15 cellular contexts compared by ENCODE assay signal in the genomic region with DNA sequence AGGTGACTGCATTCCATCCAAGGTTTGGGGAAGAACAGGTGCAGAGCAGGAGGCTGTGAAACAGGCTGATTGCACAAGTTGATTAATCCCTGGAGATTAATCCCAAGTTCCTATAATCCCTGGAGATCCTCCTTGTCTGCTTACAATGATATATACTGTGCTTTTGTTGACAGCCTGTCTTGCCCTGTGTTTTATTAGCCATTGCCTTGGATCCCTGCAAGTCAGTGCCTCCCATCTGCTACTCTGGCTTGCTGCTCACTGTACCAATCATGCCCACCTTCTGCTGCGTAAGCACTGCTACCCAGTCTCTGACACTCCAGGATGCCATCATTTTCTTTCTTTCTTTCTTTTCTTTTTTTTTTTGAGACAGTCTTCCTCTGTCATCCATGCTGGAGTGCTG. TPM values are rescaled to one million over a fixed set of nuclear protein-coding genes. Genes with fewer than 3 reads are reported as not detected.
DNase-seq lines count a peak whose midpoint lies in the region; ATAC-seq, FAIRE-seq and TF ChIP-seq lines count a peak whose summit lies in the region.
"Had no signal": no experiment of that assay in that cellular context is flagged by ENCODE, and none has a peak within 500 bp of the region (broad histone marks: within the 10 kb centered on the region; RNA-seq: fewer than 3 reads in every experiment).

No MANE protein-coding gene starts in this region.

- peaks cover 28% of the 10 kb centered on the region for H3K27me3 Mint-ChIP-seq in osteocyte (ENCODE audit: unreplicated experiment)

- H3K9me1 ChIP-seq in IMR-90 (ENCODE audit: insufficient read depth, low read length): no peaks in the 10 kb centered on the region

- peaks cover 17% of the 10 kb centered on the region for H3K27me3 ChIP-seq in IMR-90 (ENCODE audit: control insufficient read depth, insufficient read depth, low read length)
- H3K27me3 ChIP-seq in effector memory CD4-positive, alpha-beta T cell (replicated peaks; ENCODE audit: control insufficient read depth, insufficient read depth, low read length, poor library complexity, severe bottlenecking): no peaks in the 10 kb centered on the region

- no peak overlapping the region for H3K4ac ChIP-seq in IMR-90 (ENCODE audit: low read depth, low read length)

- no peak overlapping the region for H2BK120ac ChIP-seq in IMR-90 (ENCODE audit: low read depth, low read length)

- TF ChIP-seq CTCF in IMR-90 (conservative IDR thresholded peaks at IDR 0.05; ENCODE audit: low read depth, low read length) (no peak), osteocyte (IDR thresholded peaks at IDR 0.05) (no peak)

- TF ChIP-seq RAD21 in IMR-90 (IDR thresholded peaks at IDR 0.05; ENCODE audit: low read length): no peak

- no TSS peak for BruUV-seq in IMR-90 (replicated peaks; lab: Mats Ljungman, UMichigan)

- H4K20me1 ChIP-seq in IMR-90 (ENCODE audit: insufficient read depth, low read length): no peaks in the 10 kb centered on the region

- no peak overlapping the region for H3K14ac ChIP-seq in IMR-90 (replicated peaks; ENCODE audit: low read depth, low read length)

- H3K4me2 ChIP-seq in IMR-90 (ENCODE audit: low read depth, low read length): no peak overlapping the region
- H3K4me2 ChIP-seq: A549 had no signal

- H4K5ac ChIP-seq in IMR-90 (ENCODE audit: low read depth, low read length): no peak overlapping the region

- no peak overlapping the region for H2BK15ac ChIP-seq in IMR-90 (ENCODE audit: low read depth, low read length)

- H3K23ac ChIP-seq in IMR-90 (ENCODE audit: low read depth, low read length): no peak overlapping the region

- peaks cover 2% of the 10 kb centered on the region; the same call in 1 of the 2 replicates for H3K4me1 ChIP-seq in IMR-90 (ENCODE audit: control insufficient read depth, insufficient read depth, low read length)
- H3K4me1 ChIP-seq in effector memory CD4-positive, alpha-beta T cell (ENCODE audit: control insufficient read depth, insufficient read depth, low read length, poor library complexity, severe bottlenecking): no peaks in the 10 kb centered on the region
- H3K4me1 ChIP-seq: A549 had no signal

- CTCF ChIA-PET in IMR-90 (lab: Yijun Ruan, JAX): interaction anchor here (1.4 kb wide), 1 partner anchor 10 kb away, joined by 4 read pairs; no protein-coding TSS in a partner anchor

- H3K36me3 Mint-ChIP-seq in osteocyte (ENCODE audit: unreplicated experiment): no peaks in the 10 kb centered on the region
- H3K36me3 Mint-ChIP-seq: CD14-positive monocyte; CD8-positive, alpha-beta T cell had no signal

- H3K9me3 Mint-ChIP-seq in osteocyte (ENCODE audit: unreplicated experiment): no peaks in the 10 kb centered on the region
- H3K9me3 Mint-ChIP-seq: CD8-positive, alpha-beta T cell; H9 had no signal

- no peak overlapping the region for H2AK5ac ChIP-seq in IMR-90 (ENCODE audit: low read depth, low read length)

- no CpG with 5 or more reads among the region's 1 CpG for WGBS in IMR-90 (ENCODE audit: extremely low coverage in 2 of 2, insufficient read length in 1 of 2), 2 experiments

- H3K9me3 ChIP-seq in IMR-90 (ENCODE audit: control insufficient read depth, insufficient read depth, low read length): no peaks in the 10 kb centered on the region
- no peaks in the 10 kb centered on the region for H3K9me3 ChIP-seq in effector memory CD4-positive, alpha-beta T cell (ENCODE audit: control insufficient read depth, low read length)
- H3K9me3 ChIP-seq: A549 had no signal

- ATAC-seq in IMR-90 (ENCODE audit: low read depth): no peak
- ATAC-seq: CD8-positive, alpha-beta T cell; GM12878 had no signal

- peak; percentile 32 for FAIRE-seq in urothelium cell line (lab: Jason Lieb, UNC)
- FAIRE-seq: A549, GM12878, GM19239 had no signal

- H2BK20ac ChIP-seq in IMR-90 (ENCODE audit: low read depth, low read length): no peak overlapping the region

- H3K79me1 ChIP-seq in IMR-90 (ENCODE audit: low read depth in 1 of 2, low read length in 2 of 2): no peaks in the 10 kb centered on the region

- dilution Hi-C loops in IMR-90 (cut with HindIII; ENCODE audit: low sequenced_read_pairs, unreplicated experiment): no loop called here

- no peak overlapping the region for H3K27ac ChIP-seq in IMR-90 (ENCODE audit: insufficient read depth, low read length)
- no peak overlapping the region for H3K27ac ChIP-seq in effector memory CD4-positive, alpha-beta T cell (ENCODE audit: insufficient read depth, low read length, poor library complexity, severe bottlenecking)
- H3K27ac ChIP-seq: A549 had no signal

- H3K4me3 Mint-ChIP-seq in osteocyte (ENCODE audit: unreplicated experiment): no peak overlapping the region
- H3K4me3 Mint-ChIP-seq: CD14-positive monocyte; CD8-positive, alpha-beta T cell; H9 had no signal

- H2BK5ac ChIP-seq in IMR-90 (ENCODE audit: low read depth, low read length, poor library complexity, severe bottlenecking): no peak overlapping the region

- no peaks in the 10 kb centered on the region for H3K4me1 Mint-ChIP-seq in osteocyte (ENCODE audit: unreplicated experiment)
- H3K4me1 Mint-ChIP-seq: CD14-positive monocyte, H9 had no signal

- POLR2A ChIA-PET in IMR-90 (lab: Charles Lee; ENCODE audit: unreplicated experiment): no interaction called here

- H3K9ac ChIP-seq in IMR-90 (ENCODE audit: low read depth, low read length): no peak overlapping the region

- no peak overlapping the region for H2AK9ac ChIP-seq in IMR-90 (replicated peaks; ENCODE audit: low read depth, low read length, poor library complexity)

- no peak overlapping the region for H3K18ac ChIP-seq in IMR-90 (ENCODE audit: low read depth, low read length)

- H3K36me3 ChIP-seq in IMR-90 (ENCODE audit: control insufficient read depth, insufficient read depth, low read length): no peaks in the 10 kb centered on the region
- H3K36me3 ChIP-seq in effector memory CD4-positive, alpha-beta T cell (ENCODE audit: control insufficient read depth, insufficient read depth, low read length): no peaks in the 10 kb centered on the region

- H3K27ac Mint-ChIP-seq in osteocyte (ENCODE audit: unreplicated experiment): no peak overlapping the region
- H3K27ac Mint-ChIP-seq: CD14-positive monocyte; CD8-positive, alpha-beta T cell; H9 had no signal

- intact Hi-C loops in IMR-90 (cut with micrococcal nuclease): no loop called here

- H3K4me3 ChIP-seq in IMR-90 (ENCODE audit: insufficient read depth, low read depth, low read length): no peak overlapping the region
- H3K4me3 ChIP-seq in effector memory CD4-positive, alpha-beta T cell (ENCODE audit: insufficient read depth, low read depth, low read length, poor library complexity, severe bottlenecking): no peak overlapping the region
- H3K4me3 ChIP-seq: A549, GM12878 had no signal

- TF ChIP-seq POLR2A in IMR-90 (IDR thresholded peaks at IDR 0.05; ENCODE audit: low read depth, low read length): no peak

- DNase-seq in D341Med (ENCODE audit: low spot score): peak; percentile 64
- DNase-seq in IMR-90: no peak
- peak; percentile 97 for DNase-seq in NCI-H82 treated with DMSO at 0.1 percent for 48 hours (lab: John Stamatoyannopoulos, UW; ENCODE audit: unreplicated experiment)
- no peak for DNase-seq in urothelium cell line (ENCODE audit: low spot score)
- DNase-seq in effector memory CD4-positive, alpha-beta T cell: no peak
- no peak for DNase-seq in osteocyte (ENCODE audit: extremely low spot score, unreplicated experiment)
- DNase-seq: CD8-positive, alpha-beta T cell; COR-L47; DMS79; GOT3; H9 had no signal

- in situ Hi-C loops in IMR-90 (cut with MboI; ENCODE audit: low sequenced_read_pairs): no loop called here

- H4K91ac ChIP-seq in IMR-90 (ENCODE audit: insufficient read depth, low read depth, low read length): no peak overlapping the region

- H3K56ac ChIP-seq in IMR-90 (ENCODE audit: extremely low read depth, insufficient read depth, low read length): no peak overlapping the region

- peak overlapping the region; percentile 39 for H2AFZ ChIP-seq in IMR-90 (replicated peaks; ENCODE audit: low read length, poor library complexity)

- H4K8ac ChIP-seq in IMR-90 (ENCODE audit: low read depth in 2 of 2, low read length in 2 of 2): no peak overlapping the region

TF ChIP-seq in IMR-90, 13 proteins besides CTCF, POLR2A, EP300 and RAD21:
- TF ChIP-seq FOS (IDR thresholded peaks at IDR 0.05; ENCODE audit: low read depth, low read length) (no peak), MXI1 (IDR thresholded peaks at IDR 0.05; ENCODE audit: borderline replicate concordance, low read depth, low read length) (no peak), USF2 (IDR thresholded peaks at IDR 0.05; ENCODE audit: low read depth, low read length) (no peak), SMC3 (IDR thresholded peaks at IDR 0.05; ENCODE audit: low read depth, low read length) (no peak), MAZ (IDR thresholded peaks at IDR 0.05; ENCODE audit: borderline replicate concordance, low read depth, low read length) (no peak), CEBPB (IDR thresholded peaks at IDR 0.05; ENCODE audit: low read depth, low read length) (no peak), CHD1 (IDR thresholded peaks at IDR 0.05; ENCODE audit: low read depth, low read length) (no peak)

RNA-seq across cellular contexts. Expression of gene USP42, which starts 8.2 kb away (rescaled TPM):
- 1.8 and 2.2 TPM in 2 replicates for total RNA-seq in IMR-90 (2012; rRNA removed)
- polyA plus RNA-seq in IMR-90 (2012; rRNA removed): 4.0 TPM in 2 replicates
- 3.2 and 3.8 TPM in 2 replicates for polyA plus RNA-seq in IMR-90 (2012; cell fraction: cytosol; rRNA removed)
- 10.8 and 11.7 TPM in 2 replicates for polyA plus RNA-seq in IMR-90 (2012; cell fraction: nucleus; rRNA removed; ENCODE audit: low replicate concordance)
- 14.2 and 14.6 TPM in 2 replicates for total RNA-seq in osteocyte

RNA-seq across cellular contexts. Expression of gene EIF2AK1, which starts 37.6 kb away (rescaled TPM):
- total RNA-seq in IMR-90 (2012; rRNA removed) (35.1 and 53.9 TPM in 2 replicates), osteocyte (83.1 and 89.7 TPM in 2 replicates)
- 57.9 and 60.8 TPM in 2 replicates for polyA plus RNA-seq in IMR-90 (2012; rRNA removed)
- polyA plus RNA-seq in IMR-90 (2012; cell fraction: cytosol; rRNA removed): 52.5 and 81.4 TPM in 2 replicates
- 132 and 185 TPM in 2 replicates for polyA plus RNA-seq in IMR-90 (2012; cell fraction: nucleus; rRNA removed; ENCODE audit: low replicate concordance)

Comparison
In these comparisons a context has a peak if more than half of its experiments do, and no peak if none do; other contexts are left out.
1. DNase-seq: peak in D341Med (single experiment) and NCI-H82 treated with DMSO at 0.1 percent for 48 hours (single experiment); none in IMR-90 (single experiment), urothelium cell line (single experiment), effector memory CD4-positive, alpha-beta T cell (0 of 3) and osteocyte (single experiment).